10 cellular contexts compared by ENCODE assay signal in genomic region chr3:183537295-183537730, GRCh38. TPM values are rescaled to one million over a fixed set of nuclear protein-coding genes. Genes with fewer than 3 reads are reported as not detected.
DNase-seq lines count a peak whose midpoint lies in the region; ATAC-seq, FAIRE-seq and TF ChIP-seq lines count a peak whose summit lies in the region.
"Had no signal": no experiment of that assay in that cellular context is flagged by ENCODE, and none has a peak within 500 bp of the region (broad histone marks: within the 10 kb centered on the region; RNA-seq: fewer than 3 reads in every experiment).

No MANE protein-coding gene starts in this region.

- H3K4me3 Mint-ChIP-seq in GM23338, result no peak overlapping the region

- ATAC-seq in HG03095 (IDR thresholded peaks at IDR 0.05; ENCODE audit: unreplicated experiment) (no peak), GM23338 (no peak)

- intact Hi-C loops in posterior vena cava (cut with DNase I), result no loop called here

- FAIRE-seq in HTR-8/SVneo (lab: Jason Lieb, UNC), result no peak
- FAIRE-seq: endometrium had no signal

- DNase-seq in GF-D8 (lab: John Stamatoyannopoulos, UW) (peak; percentile 34), SIG-M5 treated with dmso at 0.1 percent for 504 hours (lab: John Stamatoyannopoulos, UW; ENCODE audit: unreplicated experiment) (peak; percentile 97), foreskin fibroblast (peak; percentile 50 to 51), posterior vena cava (ENCODE audit: low spot score) (peak; percentile 85), HTR-8/SVneo (ENCODE audit: insufficient read length, low spot score) (no peak), GM23338 (ENCODE audit: low spot score) (no peak)
- DNase-seq in stimulated activated naive CD4-positive, alpha-beta T cell (lab: John Stamatoyannopoulos, UW), result no peak
- DNase-seq: activated CD4-positive, alpha-beta T cell treated with anti-CD3 and anti-CD28 coated beads, Interleukin-2, amount 50 U/mL, for 1 hour had no signal

- H3K4me3 ChIP-seq in foreskin fibroblast (ENCODE audit: low read depth in 1 of 2, low read length in 2 of 2), result no peak overlapping the region
- no peak overlapping the region for H3K4me3 ChIP-seq in GM23338

- no peaks in the 10 kb centered on the region for H3K36me3 ChIP-seq in GM23338 (ENCODE audit: insufficient read depth)

- no peaks in the 10 kb centered on the region for H4K20me1 ChIP-seq in GM23338 (replicated peaks; ENCODE audit: insufficient read depth)

- peaks cover 17% of the 10 kb centered on the region for H3K4me1 ChIP-seq in GM23338 (ENCODE audit: insufficient read depth)

- peaks cover 10% of the 10 kb centered on the region; the same call in 1 of the 2 replicates for H3K27me3 ChIP-seq in GM23338 (ENCODE audit: insufficient read depth)

- no peaks in the 10 kb centered on the region for H3K9me3 Mint-ChIP-seq in GM23338

- peaks cover 19% of the 10 kb centered on the region for H3K27me3 Mint-ChIP-seq in GM23338 (ENCODE audit: insufficient read depth, low read depth, poor library complexity)

- H3K27ac Mint-ChIP-seq in GM23338, result no peak overlapping the region

- no peak overlapping the region for H2AFZ ChIP-seq in GM23338

- H3K4me2 ChIP-seq in GM23338, result no peak overlapping the region

- no peaks in the 10 kb centered on the region; the same call in 1 of the 2 replicates for H3K9me2 ChIP-seq in GM23338 (ENCODE audit: insufficient read depth)

- TF ChIP-seq CTCF in foreskin fibroblast (IDR thresholded peaks at IDR 0.05; ENCODE audit: low read depth, low read length) (no peak), GM23338 (conservative IDR thresholded peaks at IDR 0.05; ENCODE audit: low read depth in 2 of 2) (no peak)

- H3K4me1 Mint-ChIP-seq in GM23338, result peaks cover 27% of the 10 kb centered on the region

- no peaks in the 10 kb centered on the region for H3K36me3 Mint-ChIP-seq in GM23338 (ENCODE audit: low read depth)

- no peak overlapping the region for H3K27ac ChIP-seq in GM23338 (ENCODE audit: low read depth)

- no peaks in the 10 kb centered on the region for H3K79me2 ChIP-seq in GM23338 (replicated peaks; ENCODE audit: insufficient read depth)

- H3F3A ChIP-seq in GM23338 (replicated peaks; ENCODE audit: low read depth), result no peaks in the 10 kb centered on the region

TF ChIP-seq in GM23338, 12 proteins besides CTCF, POLR2A, EP300 and RAD21 (continues in another document):
- no peak for TF ChIP-seq STAT1 (IDR thresholded peaks at IDR 0.05; ENCODE audit: unreplicated experiment)
- no peak for TF ChIP-seq EZH2phosphoT487 (IDR thresholded peaks at IDR 0.05; ENCODE audit: unreplicated experiment)
- TF ChIP-seq EZH2 (IDR thresholded peaks at IDR 0.05; ENCODE audit: low read depth, unreplicated experiment), result no peak
- no peak for TF ChIP-seq REST (IDR thresholded peaks at IDR 0.05; ENCODE audit: unreplicated experiment)
- no peak for TF ChIP-seq NANOG (IDR thresholded peaks at IDR 0.05; ENCODE audit: borderline replicate concordance)
- TF ChIP-seq POLR2AphosphoS5 (IDR thresholded peaks at IDR 0.05; ENCODE audit: low read depth), result no peak
- no peak for TF ChIP-seq ZNF331 (CRISPR knock-in tag; IDR thresholded peaks at IDR 0.05; ENCODE audit: low read depth)
- TF ChIP-seq, protein P1, sequence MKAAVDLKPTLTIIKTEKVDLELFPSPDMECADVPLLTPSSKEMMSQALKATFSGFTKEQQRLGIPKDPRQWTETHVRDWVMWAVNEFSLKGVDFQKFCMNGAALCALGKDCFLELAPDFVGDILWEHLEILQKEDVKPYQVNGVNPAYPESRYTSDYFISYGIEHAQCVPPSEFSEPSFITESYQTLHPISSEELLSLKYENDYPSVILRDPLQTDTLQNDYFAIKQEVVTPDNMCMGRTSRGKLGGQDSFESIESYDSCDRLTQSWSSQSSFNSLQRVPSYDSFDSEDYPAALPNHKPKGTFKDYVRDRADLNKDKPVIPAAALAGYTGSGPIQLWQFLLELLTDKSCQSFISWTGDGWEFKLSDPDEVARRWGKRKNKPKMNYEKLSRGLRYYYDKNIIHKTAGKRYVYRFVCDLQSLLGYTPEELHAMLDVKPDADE (IDR thresholded peaks at IDR 0.05), result no peak
- no peak for TF ChIP-seq ZNF114 (CRISPR knock-in tag; IDR thresholded peaks at IDR 0.05)
- no peak for TF ChIP-seq JUNB (IDR thresholded peaks at IDR 0.05; ENCODE audit: unreplicated experiment)
- TF ChIP-seq ZNF462 (CRISPR knock-in tag; IDR thresholded peaks at IDR 0.05), result no peak

RNA-seq across cellular contexts. Expression of gene KLHL6, which starts 18.2 kb away (rescaled TPM):
- 1 to 10 TPM; 2.0 to 3.0 TPM for total RNA-seq in posterior vena cava
- 0.12 TPM in 1 of 2 replicates, not detected in the other for total RNA-seq in GM23338 (2014; rRNA removed; shearing (Covaris generic))
- 0.05 TPM in 1 of 2 replicates, not detected in the other for polyA plus RNA-seq in GM23338 (2016; fragmentation: Nextera tagmentation; extraction: Ambion mirVana)

Comparison
In these comparisons a context has a peak if more than half of its experiments do, and no peak if none do; other contexts are left out.
1. DNase-seq: peak in GF-D8 (single experiment), SIG-M5 treated with dmso at 0.1 percent for 504 hours (single experiment), foreskin fibroblast (2 of 2) and posterior vena cava (single experiment); none in HTR-8/SVneo (single experiment), GM23338 (single experiment) and stimulated activated naive CD4-positive, alpha-beta T cell (0 of 6).